Comparison of ENCODE assay signal across 8 cellular contexts in the genomic region with DNA sequence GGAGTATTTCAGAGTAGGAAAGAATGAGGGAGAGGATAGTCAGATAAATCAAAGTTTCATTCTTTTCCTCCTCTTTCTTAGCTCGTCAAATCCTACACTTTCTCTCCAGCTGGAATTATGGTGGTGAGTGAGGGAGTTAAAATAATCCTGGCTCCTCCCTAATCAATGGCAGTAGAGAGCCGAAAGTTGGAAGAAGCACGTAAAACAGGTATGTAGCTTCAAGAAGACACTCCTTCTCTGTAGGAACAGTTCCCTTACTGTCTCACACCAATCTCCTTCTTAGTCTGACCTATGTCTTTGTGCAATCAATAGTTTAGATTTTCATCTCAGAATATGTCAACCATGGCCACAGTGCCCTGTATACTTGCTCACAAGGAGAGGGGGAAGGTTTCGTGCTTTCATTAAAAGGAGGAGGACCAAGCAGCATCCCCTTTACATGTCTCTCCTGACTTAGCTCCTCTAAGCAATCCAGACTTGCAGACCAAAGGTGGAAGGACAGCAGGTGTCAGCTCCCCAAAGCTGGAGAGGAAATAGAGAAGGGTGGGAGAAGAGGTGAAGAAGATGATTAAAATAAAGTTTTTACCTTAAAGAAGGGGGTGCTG. TPM values are rescaled to one million over a fixed set of nuclear protein-coding genes. Genes with fewer than 3 reads are reported as not detected.
DNase-seq lines count a peak whose midpoint lies in the region; ATAC-seq and TF ChIP-seq lines count a peak whose summit lies in the region.

No MANE protein-coding gene starts in this region.

- H3K4me1 Mint-ChIP-seq in HFFc6 (ENCODE audit: low read depth) = peaks cover 52% of the 10 kb centered on the region
- peaks cover 69% of the 10 kb centered on the region for H3K4me1 Mint-ChIP-seq in T-helper 2 cell treated with Interferon-gamma antibody and Interleukin-4, amounts not matched to agents 5 μg/mL and 100 μg/mL, for 36 hours (ENCODE audit: low read depth)

- peak overlapping the region; percentile 97 for H3K4me3 Mint-ChIP-seq in HFFc6
- peak overlapping the region; percentile 98 for H3K4me3 Mint-ChIP-seq in T-helper 2 cell treated with Interferon-gamma antibody and Interleukin-4, amounts not matched to agents 5 μg/mL and 100 μg/mL, for 36 hours

- peaks cover 4% of the 10 kb centered on the region for H3K27me3 Mint-ChIP-seq in HFFc6 (ENCODE audit: insufficient read depth)
- no peaks in the 10 kb centered on the region for H3K27me3 Mint-ChIP-seq in T-helper 2 cell treated with Interferon-gamma antibody and Interleukin-4, amounts not matched to agents 5 μg/mL and 100 μg/mL, for 36 hours (ENCODE audit: low read depth)

- peaks cover 34 to 61% (median 51%) of the 10 kb centered on the region in 3 donors for H3K4me1 ChIP-seq in skeletal muscle tissue (ENCODE audit: control insufficient read depth in 3 of 3, insufficient read depth in 3 of 3, low read length in 3 of 3)

- H3K27me3 ChIP-seq in skeletal muscle tissue (ENCODE audit: control insufficient read depth in 3 of 3, insufficient read depth in 3 of 3, low read length in 3 of 3) = no peaks in the 10 kb centered on the region

- H3K9ac ChIP-seq in skeletal muscle tissue (ENCODE audit: low read depth in 1 of 3, low read length in 3 of 3) = peak overlapping the region; percentile 90 to 97 (median 93)

- TF ChIP-seq CTCF in HFFc6 (IDR thresholded peaks at IDR 0.05) = no peak

- peaks cover 9% of the 10 kb centered on the region; the same call in 1 of the 2 replicates for H3K36me3 Mint-ChIP-seq in HFFc6 (ENCODE audit: low read depth)
- peaks cover 17% of the 10 kb centered on the region for H3K36me3 Mint-ChIP-seq in T-helper 2 cell treated with Interferon-gamma antibody and Interleukin-4, amounts not matched to agents 5 μg/mL and 100 μg/mL, for 36 hours (ENCODE audit: low read depth)

- ATAC-seq in HG02981 (IDR thresholded peaks at IDR 0.05; ENCODE audit: unreplicated experiment) = no peak
- ATAC-seq in GM19463 (IDR thresholded peaks at IDR 0.05; ENCODE audit: unreplicated experiment) = no peak

- no peaks in the 10 kb centered on the region for H3K9me3 Mint-ChIP-seq in HFFc6
- H3K9me3 Mint-ChIP-seq in T-helper 2 cell treated with Interferon-gamma antibody and Interleukin-4, amounts not matched to agents 5 μg/mL and 100 μg/mL, for 36 hours = no peaks in the 10 kb centered on the region

- peaks cover 8 to 21% (median 16%) of the 10 kb centered on the region in 3 donors for H3K36me3 ChIP-seq in skeletal muscle tissue (ENCODE audit: control insufficient read depth in 3 of 3, insufficient read depth in 3 of 3, low read length in 3 of 3)

- no peak for DNase-seq in HFFc6
- DNase-seq in T-helper 2 cell treated with Interferon-gamma antibody and Interleukin-4, amounts not matched to agents 5 μg/mL and 100 μg/mL, for 36 hours (ENCODE audit: low spot score) = no peak
- DNase-seq in globus pallidus (ENCODE audit: low spot score) = peak; percentile 48
- no peak for DNase-seq in ureter (ENCODE audit: low spot score)
- no peak for DNase-seq in HuH-7 (ENCODE audit: low spot score)

- peak overlapping the region; percentile 80 for H3K27ac ChIP-seq in skeletal muscle tissue (ENCODE audit: low read depth, low read length)

- no peaks in the 10 kb centered on the region for H3K9me3 ChIP-seq in skeletal muscle tissue (ENCODE audit: control insufficient read depth in 3 of 3, low read length in 3 of 3)

- H3K4me3 ChIP-seq in skeletal muscle tissue (ENCODE audit: low read length in 3 of 3) = peak overlapping the region; percentile 87 to 95 (median 88)

- peak overlapping the region; percentile 99 for H3K27ac Mint-ChIP-seq in HFFc6
- peak overlapping the region; percentile 92 for H3K27ac Mint-ChIP-seq in T-helper 2 cell treated with Interferon-gamma antibody and Interleukin-4, amounts not matched to agents 5 μg/mL and 100 μg/mL, for 36 hours

RNA-seq across cellular contexts. Expression of gene MINDY1, which starts 0.9 kb away (rescaled TPM):
- total RNA-seq in HFFc6 (2021; fragmentation: NEBNext Ultra II Directional; extraction: Animal tissue kit (Norgen Biotek cat#: 25700)) = 10 to 100 TPM in 1 of 6 experiments, 1 to 10 TPM in 5; 8.3 to 11.9 (median 9.0) TPM
- total RNA-seq in skeletal muscle tissue = 16.2 TPM
- 34.0 TPM for total RNA-seq in ureter

RNA-seq across cellular contexts. Expression of gene PRUNE1, which starts 2.4 kb away (rescaled TPM):
- total RNA-seq in HFFc6 (2021; fragmentation: NEBNext Ultra II Directional; extraction: Animal tissue kit (Norgen Biotek cat#: 25700)) = 10 to 100 TPM in 1 of 6 experiments, 1 to 10 TPM in 5; 6.6 to 10.0 (median 7.7) TPM
- 9.9 TPM for total RNA-seq in skeletal muscle tissue
- 26.7 TPM for total RNA-seq in ureter

RNA-seq across cellular contexts. Expression of gene ANXA9, which starts 23.7 kb away (rescaled TPM):
- under 1 TPM; 0.28 to 0.55 (median 0.46) TPM for total RNA-seq in HFFc6 (2021; fragmentation: NEBNext Ultra II Directional; extraction: Animal tissue kit (Norgen Biotek cat#: 25700))
- total RNA-seq in skeletal muscle tissue (not detected), ureter (39.7 TPM)

RNA-seq across cellular contexts. Expression of gene BNIPL, which starts 30.6 kb away (rescaled TPM):
- under 1 TPM in 5 of 6 experiments, not detected in 1; 0.06 to 0.31 (median 0.12) TPM for total RNA-seq in HFFc6 (2021; fragmentation: NEBNext Ultra II Directional; extraction: Animal tissue kit (Norgen Biotek cat#: 25700))
- total RNA-seq in skeletal muscle tissue = 0.52 TPM
- total RNA-seq in ureter = 10.5 TPM

RNA-seq across cellular contexts. Expression of gene CERS2, which starts 31.2 kb away (rescaled TPM):
- total RNA-seq in HFFc6 (2021; fragmentation: NEBNext Ultra II Directional; extraction: Animal tissue kit (Norgen Biotek cat#: 25700)) = 100 to 1,000 TPM; 189 to 305 (median 255) TPM
- total RNA-seq in skeletal muscle tissue (44.4 TPM), ureter (138 TPM)

Comparison
In these comparisons a context has a peak if more than half of its experiments do, and no peak if none do; other contexts are left out.
1. RNA of gene ANXA9, which starts 23.7 kb away (total RNA-seq): 39.7 TPM in ureter (single experiment); 0.28 to 0.55 TPM in HFFc6 and not detected in skeletal muscle tissue (single experiment); every median in the first group is over 10 times any median in the second.